Comparison of ENCODE assay signal across 8 cellular contexts in the genomic region with DNA sequence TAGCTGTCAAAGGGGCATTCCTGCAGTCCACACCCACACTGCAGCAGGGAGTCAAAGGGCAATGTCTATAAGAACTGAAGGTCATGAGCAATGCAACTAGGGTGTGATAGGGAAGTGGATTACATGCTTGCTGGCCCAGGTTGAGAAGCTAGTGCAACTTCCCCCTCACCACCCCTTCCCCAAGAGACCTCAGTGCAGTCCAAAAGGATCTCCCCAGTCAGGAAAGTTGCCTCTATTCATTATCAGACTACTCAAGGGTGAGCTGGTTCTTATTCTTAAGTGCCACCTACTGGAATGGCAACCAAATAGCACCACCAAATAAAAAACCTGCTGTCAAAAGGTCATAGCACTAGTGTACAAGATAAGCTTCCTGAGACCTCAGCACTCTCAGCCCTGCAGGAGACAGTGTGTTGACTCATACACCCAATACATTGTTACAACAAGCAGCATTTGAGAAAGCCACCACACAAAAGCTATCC.
A peak's percentile ranks its signal among the peaks of the same experiment; 100 is the strongest.
DNase-seq lines count a peak whose midpoint lies in the region; ATAC-seq, FAIRE-seq and TF ChIP-seq lines count a peak whose summit lies in the region.

No MANE protein-coding gene starts in this region.

- H3K27me3 ChIP-seq in OCI-LY3 (ENCODE audit: low read depth, low read length): no peaks in the 10 kb centered on the region

- FAIRE-seq in H54 (lab: Jason Lieb, UNC): peak; percentile 6

- H3K9me3 ChIP-seq in OCI-LY3 (ENCODE audit: insufficient read depth, low read length): no peaks in the 10 kb centered on the region

- H3K4me1 ChIP-seq in OCI-LY3 (ENCODE audit: low read length): no peaks in the 10 kb centered on the region

- H3K9ac ChIP-seq in OCI-LY3 (ENCODE audit: low read length): no peak overlapping the region

- peak; percentile 59 for TF ChIP-seq CTCF in OCI-LY3 (IDR thresholded peaks at IDR 0.05; ENCODE audit: low read depth, low read length)

- H2AFZ ChIP-seq in OCI-LY3 (ENCODE audit: low read depth, low read length): no peak overlapping the region

- H3K27ac ChIP-seq in OCI-LY3 (ENCODE audit: low read length): no peak overlapping the region

- H3K4me2 ChIP-seq in OCI-LY3 (ENCODE audit: low read length): no peak overlapping the region

- H3K4me3 ChIP-seq in OCI-LY3 (ENCODE audit: low read length): no peak overlapping the region

- no peaks in the 10 kb centered on the region for H3K36me3 ChIP-seq in OCI-LY3 (replicated peaks; ENCODE audit: low read depth, low read length)

- DNase-seq in GDM1 (lab: John Stamatoyannopoulos, UW) (peak; percentile 22), H54 (ENCODE audit: insufficient read length, low spot score) (no peak), iPS-NIHi11 (ENCODE audit: low spot score) (peak; percentile 29), NCI-H1048 (lab: John Stamatoyannopoulos, UW) (no peak), AG08396 (ENCODE audit: low spot score) (no peak)

- TF ChIP-seq POLR2A in H54 (IDR thresholded peaks at IDR 0.05; ENCODE audit: low read depth, low read length): no peak

- 0 out of 2 replicates have a peak, but pooled peaks cover 3% of the 10 kb centered on the region for H4K20me1 ChIP-seq in OCI-LY3 (ENCODE audit: insufficient read depth, low read length)

- ATAC-seq in HG03039 (IDR thresholded peaks at IDR 0.05; ENCODE audit: unreplicated experiment) (no peak), HG02610 (IDR thresholded peaks at IDR 0.05; ENCODE audit: unreplicated experiment) (no peak)

- H3K79me2 ChIP-seq in OCI-LY3 (ENCODE audit: low read length): no peaks in the 10 kb centered on the region

Comparison
In these comparisons a context has a peak if more than half of its experiments do, and no peak if none do; other contexts are left out.
1. DNase-seq: peak in GDM1 (single experiment) and iPS-NIHi11 (single experiment); none in H54 (single experiment), NCI-H1048 (single experiment) and AG08396 (single experiment).